Comparison of ENCODE assay signal across 22 cellular contexts in the genomic region with DNA sequence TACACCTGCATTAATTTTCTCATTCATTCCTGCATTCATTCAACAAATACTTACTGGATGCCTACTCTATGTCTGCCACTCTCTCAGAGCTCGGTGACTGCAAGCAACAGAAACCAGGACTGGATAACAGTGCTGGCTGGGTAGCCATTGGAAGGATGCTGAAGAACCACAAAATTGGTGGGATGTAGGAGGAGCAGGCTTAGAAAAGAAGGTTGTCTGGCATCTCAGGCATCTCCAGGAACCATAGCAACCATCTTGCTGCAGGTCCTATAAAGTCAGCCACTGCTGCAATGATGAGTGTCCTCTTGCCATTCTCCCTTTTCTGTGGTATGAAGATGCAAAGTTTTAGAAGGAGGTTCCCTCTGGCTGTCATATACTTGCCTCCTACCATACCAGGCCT.
"Had no signal": no experiment of that assay in that cellular context is flagged by ENCODE, and none has a peak within 500 bp of the region (broad histone marks: within the 10 kb centered on the region; RNA-seq: fewer than 3 reads in every experiment).

No MANE protein-coding gene starts in this region.

- H3K36me3 ChIP-seq: gastroesophageal sphincter, heart left ventricle, left ventricle myocardium inferior, lower lobe of right lung had no signal

- H3K27ac ChIP-seq: epithelial cell of prostate, foreskin keratinocyte, gastroesophageal sphincter, heart left ventricle, hepatocyte, left ventricle myocardium inferior, lower lobe of right lung had no signal

- H3K9me3 ChIP-seq: gastroesophageal sphincter, heart left ventricle, left ventricle myocardium inferior, lower lobe of right lung, mucosa of descending colon had no signal

- DNase-seq: cortex of kidney; effector CD8-positive, alpha-beta T cell; effector memory CD8-positive, alpha-beta T cell; erythroblast; foreskin keratinocyte; heart left ventricle; hypothalamus; immature natural killer cell; islet precursor cell; kidney; kidney glomerular epithelial cell; left colon; left ventricle myocardium inferior; lower lobe of right lung; mesenchymal stem cell; mucosa of descending colon; naive thymus-derived CD4-positive, alpha-beta T cell had no signal

- ATAC-seq: effector memory CD8-positive, alpha-beta T cell; esophagus mucosa; foreskin keratinocyte; gastroesophageal sphincter; heart left ventricle; left colon; left lobe of liver; lower lobe of right lung; mucosa of descending colon; naive thymus-derived CD4-positive, alpha-beta T cell had no signal

- H3K4me3 ChIP-seq: gastroesophageal sphincter, heart left ventricle, hepatocyte, left ventricle myocardium inferior, lower lobe of right lung, mucosa of descending colon had no signal

- H3K27me3 ChIP-seq: heart left ventricle had no signal

- H3K4me1 ChIP-seq: foreskin keratinocyte, gastroesophageal sphincter, heart left ventricle, left ventricle myocardium inferior, lower lobe of right lung had no signal
